1 cellular context compared by ENCODE assay signal in the genomic region with DNA sequence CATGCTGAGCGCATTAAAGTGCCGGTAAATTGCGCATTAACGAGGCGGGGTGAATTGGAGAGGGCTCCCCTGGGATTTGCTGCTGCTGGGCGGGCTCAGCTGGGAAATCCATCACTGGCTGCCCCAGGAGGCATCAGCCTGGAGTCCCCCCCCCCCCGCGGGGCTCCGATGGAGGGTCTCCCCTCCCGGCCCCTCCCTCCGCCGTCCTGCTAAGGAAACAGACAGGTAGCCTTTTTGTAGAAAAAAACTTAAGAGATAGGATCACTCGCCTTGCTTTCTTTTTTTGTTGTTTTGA.
TF ChIP-seq lines count a peak whose summit lies in the region.

No MANE protein-coding gene starts in this region.

TF ChIP-seq in HEK293, 187 proteins besides CTCF, POLR2A, EP300 and RAD21 (continued from another document and continues in another):
- no peak for TF ChIP-seq ZNF112 (tag by site-specific recombination; IDR thresholded peaks at IDR 0.05)
- TF ChIP-seq, protein P1, sequence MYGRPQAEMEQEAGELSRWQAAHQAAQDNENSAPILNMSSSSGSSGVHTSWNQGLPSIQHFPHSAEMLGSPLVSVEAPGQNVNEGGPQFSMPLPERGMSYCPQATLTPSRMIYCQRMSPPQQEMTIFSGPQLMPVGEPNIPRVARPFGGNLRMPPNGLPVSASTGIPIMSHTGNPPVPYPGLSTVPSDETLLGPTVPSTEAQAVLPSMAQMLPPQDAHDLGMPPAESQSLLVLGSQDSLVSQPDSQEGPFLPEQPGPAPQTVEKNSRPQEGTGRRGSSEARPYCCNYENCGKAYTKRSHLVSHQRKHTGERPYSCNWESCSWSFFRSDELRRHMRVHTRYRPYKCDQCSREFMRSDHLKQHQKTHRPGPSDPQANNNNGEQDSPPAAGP (tag by site-specific recombination; IDR thresholded peaks at IDR 0.05): peak; percentile 100; the same call in 1 of the 2 replicates
- TF ChIP-seq ZNF473 (tag by site-specific recombination; IDR thresholded peaks at IDR 0.05): no peak
- no peak for TF ChIP-seq ZNF830 (tag by site-specific recombination; IDR thresholded peaks at IDR 0.05; ENCODE audit: low read depth)
- TF ChIP-seq ZNF169 (tag by site-specific recombination; IDR thresholded peaks at IDR 0.05): no peak
- TF ChIP-seq ZBTB48 (tag by site-specific recombination; IDR thresholded peaks at IDR 0.05): no peak
- no peak for TF ChIP-seq BCL11A (tag by site-specific recombination; IDR thresholded peaks at IDR 0.05; ENCODE audit: low read depth)
- 0 out of 2 replicates have a peak, but pooled peaks have one; percentile 64 for TF ChIP-seq ZNF704 (tag by site-specific recombination; IDR thresholded peaks at IDR 0.05)
- TF ChIP-seq, protein P2, sequence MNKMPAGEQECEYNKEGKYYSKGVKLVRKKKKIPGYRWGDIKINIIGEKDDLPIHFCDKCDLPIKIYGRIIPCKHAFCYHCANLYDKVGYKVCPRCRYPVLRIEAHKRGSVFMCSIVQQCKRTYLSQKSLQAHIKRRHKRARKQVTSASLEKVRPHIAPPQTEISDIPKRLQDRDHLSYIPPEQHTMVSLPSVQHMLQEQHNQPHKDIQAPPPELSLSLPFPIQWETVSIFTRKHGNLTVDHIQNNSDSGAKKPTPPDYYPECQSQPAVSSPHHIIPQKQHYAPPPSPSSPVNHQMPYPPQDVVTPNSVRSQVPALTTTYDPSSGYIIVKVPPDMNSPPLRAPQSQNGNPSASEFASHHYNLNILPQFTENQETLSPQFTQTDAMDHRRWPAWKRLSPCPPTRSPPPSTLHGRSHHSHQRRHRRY (tag by site-specific recombination; IDR thresholded peaks at IDR 0.05): no peak
- no peak for TF ChIP-seq HOXC10 (CRISPR knock-in tag; IDR thresholded peaks at IDR 0.05)
- no peak for TF ChIP-seq EGR2 (tag by site-specific recombination; IDR thresholded peaks at IDR 0.05; ENCODE audit: low read depth)
- no peak for TF ChIP-seq ZSCAN18 (tag by site-specific recombination; IDR thresholded peaks at IDR 0.05)
- 0 out of 2 replicates have a peak, but pooled peaks have one; percentile 74 for TF ChIP-seq ZNF596 (tag by site-specific recombination; IDR thresholded peaks at IDR 0.05)
- TF ChIP-seq ZNF529 (tag by site-specific recombination; IDR thresholded peaks at IDR 0.05; ENCODE audit: insufficient replicate concordance): no peak
- TF ChIP-seq, protein P3, sequence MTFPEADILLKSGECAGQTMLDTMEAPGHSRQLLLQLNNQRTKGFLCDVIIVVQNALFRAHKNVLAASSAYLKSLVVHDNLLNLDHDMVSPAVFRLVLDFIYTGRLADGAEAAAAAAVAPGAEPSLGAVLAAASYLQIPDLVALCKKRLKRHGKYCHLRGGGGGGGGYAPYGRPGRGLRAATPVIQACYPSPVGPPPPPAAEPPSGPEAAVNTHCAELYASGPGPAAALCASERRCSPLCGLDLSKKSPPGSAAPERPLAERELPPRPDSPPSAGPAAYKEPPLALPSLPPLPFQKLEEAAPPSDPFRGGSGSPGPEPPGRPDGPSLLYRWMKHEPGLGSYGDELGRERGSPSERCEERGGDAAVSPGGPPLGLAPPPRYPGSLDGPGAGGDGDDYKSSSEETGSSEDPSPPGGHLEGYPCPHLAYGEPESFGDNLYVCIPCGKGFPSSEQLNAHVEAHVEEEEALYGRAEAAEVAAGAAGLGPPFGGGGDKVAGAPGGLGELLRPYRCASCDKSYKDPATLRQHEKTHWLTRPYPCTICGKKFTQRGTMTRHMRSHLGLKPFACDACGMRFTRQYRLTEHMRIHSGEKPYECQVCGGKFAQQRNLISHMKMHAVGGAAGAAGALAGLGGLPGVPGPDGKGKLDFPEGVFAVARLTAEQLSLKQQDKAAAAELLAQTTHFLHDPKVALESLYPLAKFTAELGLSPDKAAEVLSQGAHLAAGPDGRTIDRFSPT (tag by site-specific recombination; IDR thresholded peaks at IDR 0.05): no peak
- TF ChIP-seq FEZF1 (tag by site-specific recombination; IDR thresholded peaks at IDR 0.05): peak; percentile 98
- no peak for TF ChIP-seq ZNF292 (tag by site-specific recombination; IDR thresholded peaks at IDR 0.05; ENCODE audit: borderline replicate concordance, low read depth)
- TF ChIP-seq, protein P4, sequence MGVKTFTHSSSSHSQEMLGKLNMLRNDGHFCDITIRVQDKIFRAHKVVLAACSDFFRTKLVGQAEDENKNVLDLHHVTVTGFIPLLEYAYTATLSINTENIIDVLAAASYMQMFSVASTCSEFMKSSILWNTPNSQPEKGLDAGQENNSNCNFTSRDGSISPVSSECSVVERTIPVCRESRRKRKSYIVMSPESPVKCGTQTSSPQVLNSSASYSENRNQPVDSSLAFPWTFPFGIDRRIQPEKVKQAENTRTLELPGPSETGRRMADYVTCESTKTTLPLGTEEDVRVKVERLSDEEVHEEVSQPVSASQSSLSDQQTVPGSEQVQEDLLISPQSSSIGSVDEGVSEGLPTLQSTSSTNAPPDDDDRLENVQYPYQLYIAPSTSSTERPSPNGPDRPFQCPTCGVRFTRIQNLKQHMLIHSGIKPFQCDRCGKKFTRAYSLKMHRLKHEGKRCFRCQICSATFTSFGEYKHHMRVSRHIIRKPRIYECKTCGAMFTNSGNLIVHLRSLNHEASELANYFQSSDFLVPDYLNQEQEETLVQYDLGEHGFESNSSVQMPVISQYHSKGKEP (tag by site-specific recombination; IDR thresholded peaks at IDR 0.05): peak; percentile 94
- TF ChIP-seq IKZF3 (tag by site-specific recombination; IDR thresholded peaks at IDR 0.05): peak; percentile 93
- no peak for TF ChIP-seq RBAK (tag by site-specific recombination; IDR thresholded peaks at IDR 0.05)
- no peak for TF ChIP-seq ZNF311 (tag by site-specific recombination; IDR thresholded peaks at IDR 0.05; ENCODE audit: borderline replicate concordance)
- no peak for TF ChIP-seq ZNF214 (tag by site-specific recombination; IDR thresholded peaks at IDR 0.05; ENCODE audit: borderline replicate concordance)
- peak; percentile 97 for TF ChIP-seq TCF7L2 (IDR thresholded peaks at IDR 0.05; ENCODE audit: borderline replicate concordance, low read depth, low read length)
- no peak for TF ChIP-seq ZNF670 (tag by site-specific recombination; IDR thresholded peaks at IDR 0.05; ENCODE audit: low read depth)
- no peak for TF ChIP-seq TSHZ1 (tag by site-specific recombination; IDR thresholded peaks at IDR 0.05; ENCODE audit: borderline replicate concordance)
- no peak for TF ChIP-seq ZNF792 (tag by site-specific recombination; IDR thresholded peaks at IDR 0.05)
- no peak for TF ChIP-seq ZNF350 (tag by site-specific recombination; IDR thresholded peaks at IDR 0.05)
- TF ChIP-seq ZXDB (tag by site-specific recombination; IDR thresholded peaks at IDR 0.05): no peak; the same call in 1 of the 2 replicates
- no peak for TF ChIP-seq ZNF239 (tag by site-specific recombination; IDR thresholded peaks at IDR 0.05)
- TF ChIP-seq SETDB1 (IDR thresholded peaks at IDR 0.05; ENCODE audit: insufficient read length, low read length): no peak
- TF ChIP-seq REPIN1 (tag by site-specific recombination; IDR thresholded peaks at IDR 0.05; ENCODE audit: low read depth): no peak
- TF ChIP-seq BCL6B (tag by site-specific recombination; IDR thresholded peaks at IDR 0.05): no peak
- TF ChIP-seq ZNF155 (tag by site-specific recombination; IDR thresholded peaks at IDR 0.05): no peak
- TF ChIP-seq ZNF530 (tag by site-specific recombination; IDR thresholded peaks at IDR 0.05; ENCODE audit: low read depth): no peak
- TF ChIP-seq ZNF146 (tag by site-specific recombination; IDR thresholded peaks at IDR 0.05): 0 out of 2 replicates have a peak, but pooled peaks have one; percentile 49
- TF ChIP-seq ZNF37A (tag by site-specific recombination; IDR thresholded peaks at IDR 0.05): no peak
- no peak for TF ChIP-seq ZNF274 (IDR thresholded peaks at IDR 0.05; ENCODE audit: low read length)
- TF ChIP-seq ZNF274 (tag by site-specific recombination; IDR thresholded peaks at IDR 0.05; ENCODE audit: borderline replicate concordance): no peak
- TF ChIP-seq, protein P5, sequence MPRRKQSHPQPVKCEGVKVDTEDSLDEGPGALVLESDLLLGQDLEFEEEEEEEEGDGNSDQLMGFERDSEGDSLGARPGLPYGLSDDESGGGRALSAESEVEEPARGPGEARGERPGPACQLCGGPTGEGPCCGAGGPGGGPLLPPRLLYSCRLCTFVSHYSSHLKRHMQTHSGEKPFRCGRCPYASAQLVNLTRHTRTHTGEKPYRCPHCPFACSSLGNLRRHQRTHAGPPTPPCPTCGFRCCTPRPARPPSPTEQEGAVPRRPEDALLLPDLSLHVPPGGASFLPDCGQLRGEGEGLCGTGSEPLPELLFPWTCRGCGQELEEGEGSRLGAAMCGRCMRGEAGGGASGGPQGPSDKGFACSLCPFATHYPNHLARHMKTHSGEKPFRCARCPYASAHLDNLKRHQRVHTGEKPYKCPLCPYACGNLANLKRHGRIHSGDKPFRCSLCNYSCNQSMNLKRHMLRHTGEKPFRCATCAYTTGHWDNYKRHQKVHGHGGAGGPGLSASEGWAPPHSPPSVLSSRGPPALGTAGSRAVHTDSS (tag by site-specific recombination; IDR thresholded peaks at IDR 0.05): no peak
- TF ChIP-seq ZNF555 (tag by site-specific recombination; conservative IDR thresholded peaks at IDR 0.05): no peak
- TF ChIP-seq ZNF335 (tag by site-specific recombination; conservative IDR thresholded peaks at IDR 0.05): no peak; the same call in 1 of the 2 replicates
- TF ChIP-seq GLIS2 (tag by site-specific recombination; IDR thresholded peaks at IDR 0.05): peak; percentile 18; the same call in 1 of the 2 replicates
- TF ChIP-seq KLF7 (tag by site-specific recombination; IDR thresholded peaks at IDR 0.05; ENCODE audit: borderline replicate concordance): 0 out of 2 replicates have a peak, but pooled peaks have one; percentile 82
- no peak; the same call in 1 of the 2 replicates for TF ChIP-seq ZNF398 (tag by site-specific recombination; IDR thresholded peaks at IDR 0.05)
- no peak for TF ChIP-seq ZNF433 (tag by site-specific recombination; IDR thresholded peaks at IDR 0.05; ENCODE audit: low read depth)
